2 cellular contexts compared by ENCODE assay signal in the genomic region with DNA sequence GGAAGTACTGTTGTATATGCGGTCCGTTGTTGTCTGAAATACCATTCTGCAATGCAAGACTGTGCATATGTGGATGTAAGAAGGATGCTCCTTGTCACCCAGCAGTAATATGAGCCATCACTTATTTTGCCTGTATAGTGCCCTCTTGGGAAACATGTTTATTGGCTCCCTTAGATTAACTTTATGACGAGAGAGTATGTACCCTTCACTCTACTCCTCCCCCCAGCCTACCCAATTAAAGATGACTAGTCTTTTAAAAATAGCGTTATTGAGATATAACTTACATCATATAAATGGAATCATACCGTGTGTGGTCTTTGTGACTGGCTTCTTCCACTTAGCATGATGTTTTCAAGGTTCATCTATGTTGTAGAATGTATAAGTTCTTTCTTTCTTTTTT.
TF ChIP-seq lines count a peak whose summit lies in the region.

No MANE protein-coding gene starts in this region.

TF ChIP-seq in HEK293, 187 proteins besides CTCF, POLR2A, EP300 and RAD21 (continued from another document and continues in another):
- TF ChIP-seq, protein P1, sequence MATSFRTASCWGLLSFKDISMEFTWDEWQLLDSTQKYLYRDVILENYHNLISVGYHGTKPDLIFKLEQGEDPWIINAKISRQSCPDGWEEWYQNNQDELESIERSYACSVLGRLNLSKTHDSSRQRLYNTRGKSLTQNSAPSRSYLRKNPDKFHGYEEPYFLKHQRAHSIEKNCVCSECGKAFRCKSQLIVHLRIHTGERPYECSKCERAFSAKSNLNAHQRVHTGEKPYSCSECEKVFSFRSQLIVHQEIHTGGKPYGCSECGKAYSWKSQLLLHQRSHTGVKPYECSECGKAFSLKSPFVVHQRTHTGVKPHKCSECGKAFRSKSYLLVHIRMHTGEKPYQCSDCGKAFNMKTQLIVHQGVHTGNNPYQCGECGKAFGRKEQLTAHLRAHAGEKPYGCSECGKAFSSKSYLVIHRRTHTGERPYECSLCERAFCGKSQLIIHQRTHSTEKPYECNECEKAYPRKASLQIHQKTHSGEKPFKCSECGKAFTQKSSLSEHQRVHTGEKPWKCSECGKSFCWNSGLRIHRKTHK (tag by site-specific recombination; IDR thresholded peaks at IDR 0.05) = no peak
- TF ChIP-seq SP2 (tag by site-specific recombination; IDR thresholded peaks at IDR 0.05) (no peak), ZNF214 (tag by site-specific recombination; IDR thresholded peaks at IDR 0.05; ENCODE audit: borderline replicate concordance) (no peak), ZNF112 (tag by site-specific recombination; IDR thresholded peaks at IDR 0.05) (no peak), ZNF248 (tag by site-specific recombination; IDR thresholded peaks at IDR 0.05) (no peak), MYNN (tag by site-specific recombination; IDR thresholded peaks at IDR 0.05; ENCODE audit: borderline replicate concordance) (no peak), ZNF239 (tag by site-specific recombination; IDR thresholded peaks at IDR 0.05) (no peak), ZNF266 (tag by site-specific recombination; IDR thresholded peaks at IDR 0.05; ENCODE audit: low read depth) (no peak), ZNF184 (tag by site-specific recombination; IDR thresholded peaks at IDR 0.05) (no peak), ZNF707 (tag by site-specific recombination; IDR thresholded peaks at IDR 0.05) (no peak)
- TF ChIP-seq, protein P2, sequence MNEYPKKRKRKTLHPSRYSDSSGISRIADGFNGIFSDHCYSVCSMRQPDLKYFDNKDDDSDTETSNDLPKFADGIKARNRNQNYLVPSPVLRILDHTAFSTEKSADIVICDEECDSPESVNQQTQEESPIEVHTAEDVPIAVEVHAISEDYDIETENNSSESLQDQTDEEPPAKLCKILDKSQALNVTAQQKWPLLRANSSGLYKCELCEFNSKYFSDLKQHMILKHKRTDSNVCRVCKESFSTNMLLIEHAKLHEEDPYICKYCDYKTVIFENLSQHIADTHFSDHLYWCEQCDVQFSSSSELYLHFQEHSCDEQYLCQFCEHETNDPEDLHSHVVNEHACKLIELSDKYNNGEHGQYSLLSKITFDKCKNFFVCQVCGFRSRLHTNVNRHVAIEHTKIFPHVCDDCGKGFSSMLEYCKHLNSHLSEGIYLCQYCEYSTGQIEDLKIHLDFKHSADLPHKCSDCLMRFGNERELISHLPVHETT (tag by site-specific recombination; IDR thresholded peaks at IDR 0.05) = peak; percentile 68; the same call in 1 of the 2 replicates
- TF ChIP-seq, protein P3, sequence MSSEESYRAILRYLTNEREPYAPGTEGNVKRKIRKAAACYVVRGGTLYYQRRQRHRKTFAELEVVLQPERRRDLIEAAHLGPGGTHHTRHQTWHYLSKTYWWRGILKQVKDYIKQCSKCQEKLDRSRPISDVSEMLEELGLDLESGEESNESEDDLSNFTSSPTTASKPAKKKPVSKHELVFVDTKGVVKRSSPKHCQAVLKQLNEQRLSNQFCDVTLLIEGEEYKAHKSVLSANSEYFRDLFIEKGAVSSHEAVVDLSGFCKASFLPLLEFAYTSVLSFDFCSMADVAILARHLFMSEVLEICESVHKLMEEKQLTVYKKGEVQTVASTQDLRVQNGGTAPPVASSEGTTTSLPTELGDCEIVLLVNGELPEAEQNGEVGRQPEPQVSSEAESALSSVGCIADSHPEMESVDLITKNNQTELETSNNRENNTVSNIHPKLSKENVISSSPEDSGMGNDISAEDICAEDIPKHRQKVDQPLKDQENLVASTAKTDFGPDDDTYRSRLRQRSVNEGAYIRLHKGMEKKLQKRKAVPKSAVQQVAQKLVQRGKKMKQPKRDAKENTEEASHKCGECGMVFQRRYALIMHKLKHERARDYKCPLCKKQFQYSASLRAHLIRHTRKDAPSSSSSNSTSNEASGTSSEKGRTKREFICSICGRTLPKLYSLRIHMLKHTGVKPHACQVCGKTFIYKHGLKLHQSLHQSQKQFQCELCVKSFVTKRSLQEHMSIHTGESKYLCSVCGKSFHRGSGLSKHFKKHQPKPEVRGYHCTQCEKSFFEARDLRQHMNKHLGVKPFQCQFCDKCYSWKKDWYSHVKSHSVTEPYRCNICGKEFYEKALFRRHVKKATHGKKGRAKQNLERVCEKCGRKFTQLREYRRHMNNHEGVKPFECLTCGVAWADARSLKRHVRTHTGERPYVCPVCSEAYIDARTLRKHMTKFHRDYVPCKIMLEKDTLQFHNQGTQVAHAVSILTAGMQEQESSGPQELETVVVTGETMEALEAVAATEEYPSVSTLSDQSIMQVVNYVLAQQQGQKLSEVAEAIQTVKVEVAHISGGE (tag by site-specific recombination; conservative IDR thresholded peaks at IDR 0.05; ENCODE audit: low read depth) = no peak
- TF ChIP-seq, protein P4, sequence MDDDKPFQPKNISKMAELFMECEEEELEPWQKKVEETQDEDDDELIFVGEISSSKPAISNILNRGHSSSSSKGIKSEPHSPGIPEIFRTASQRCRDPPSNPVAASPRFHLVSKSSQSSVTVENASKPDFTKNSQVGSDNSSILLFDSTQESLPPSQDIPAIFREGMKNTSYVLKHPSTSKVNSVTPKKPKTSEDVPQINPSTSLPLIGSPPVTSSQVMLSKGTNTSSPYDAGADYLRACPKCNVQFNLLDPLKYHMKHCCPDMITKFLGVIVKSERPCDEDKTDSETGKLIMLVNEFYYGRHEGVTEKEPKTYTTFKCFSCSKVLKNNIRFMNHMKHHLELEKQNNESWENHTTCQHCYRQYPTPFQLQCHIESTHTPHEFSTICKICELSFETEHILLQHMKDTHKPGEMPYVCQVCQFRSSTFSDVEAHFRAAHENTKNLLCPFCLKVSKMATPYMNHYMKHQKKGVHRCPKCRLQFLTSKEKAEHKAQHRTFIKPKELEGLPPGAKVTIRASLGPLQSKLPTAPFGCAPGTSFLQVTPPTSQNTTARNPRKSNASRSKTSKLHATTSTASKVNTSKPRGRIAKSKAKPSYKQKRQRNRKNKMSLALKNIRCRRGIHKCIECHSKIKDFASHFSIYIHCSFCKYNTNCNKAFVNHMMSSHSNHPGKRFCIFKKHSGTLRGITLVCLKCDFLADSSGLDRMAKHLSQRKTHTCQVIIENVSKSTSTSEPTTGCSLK (tag by site-specific recombination; IDR thresholded peaks at IDR 0.05) = no peak
- TF ChIP-seq, protein P5, sequence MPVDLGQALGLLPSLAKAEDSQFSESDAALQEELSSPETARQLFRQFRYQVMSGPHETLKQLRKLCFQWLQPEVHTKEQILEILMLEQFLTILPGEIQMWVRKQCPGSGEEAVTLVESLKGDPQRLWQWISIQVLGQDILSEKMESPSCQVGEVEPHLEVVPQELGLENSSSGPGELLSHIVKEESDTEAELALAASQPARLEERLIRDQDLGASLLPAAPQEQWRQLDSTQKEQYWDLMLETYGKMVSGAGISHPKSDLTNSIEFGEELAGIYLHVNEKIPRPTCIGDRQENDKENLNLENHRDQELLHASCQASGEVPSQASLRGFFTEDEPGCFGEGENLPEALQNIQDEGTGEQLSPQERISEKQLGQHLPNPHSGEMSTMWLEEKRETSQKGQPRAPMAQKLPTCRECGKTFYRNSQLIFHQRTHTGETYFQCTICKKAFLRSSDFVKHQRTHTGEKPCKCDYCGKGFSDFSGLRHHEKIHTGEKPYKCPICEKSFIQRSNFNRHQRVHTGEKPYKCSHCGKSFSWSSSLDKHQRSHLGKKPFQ (tag by site-specific recombination; IDR thresholded peaks at IDR 0.05) = peak; percentile 60; the same call in 1 of the 2 replicates

TF ChIP-seq in GM23338, 12 proteins besides CTCF, POLR2A, EP300 and RAD21 (continued from another document):
- TF ChIP-seq, protein P6, sequence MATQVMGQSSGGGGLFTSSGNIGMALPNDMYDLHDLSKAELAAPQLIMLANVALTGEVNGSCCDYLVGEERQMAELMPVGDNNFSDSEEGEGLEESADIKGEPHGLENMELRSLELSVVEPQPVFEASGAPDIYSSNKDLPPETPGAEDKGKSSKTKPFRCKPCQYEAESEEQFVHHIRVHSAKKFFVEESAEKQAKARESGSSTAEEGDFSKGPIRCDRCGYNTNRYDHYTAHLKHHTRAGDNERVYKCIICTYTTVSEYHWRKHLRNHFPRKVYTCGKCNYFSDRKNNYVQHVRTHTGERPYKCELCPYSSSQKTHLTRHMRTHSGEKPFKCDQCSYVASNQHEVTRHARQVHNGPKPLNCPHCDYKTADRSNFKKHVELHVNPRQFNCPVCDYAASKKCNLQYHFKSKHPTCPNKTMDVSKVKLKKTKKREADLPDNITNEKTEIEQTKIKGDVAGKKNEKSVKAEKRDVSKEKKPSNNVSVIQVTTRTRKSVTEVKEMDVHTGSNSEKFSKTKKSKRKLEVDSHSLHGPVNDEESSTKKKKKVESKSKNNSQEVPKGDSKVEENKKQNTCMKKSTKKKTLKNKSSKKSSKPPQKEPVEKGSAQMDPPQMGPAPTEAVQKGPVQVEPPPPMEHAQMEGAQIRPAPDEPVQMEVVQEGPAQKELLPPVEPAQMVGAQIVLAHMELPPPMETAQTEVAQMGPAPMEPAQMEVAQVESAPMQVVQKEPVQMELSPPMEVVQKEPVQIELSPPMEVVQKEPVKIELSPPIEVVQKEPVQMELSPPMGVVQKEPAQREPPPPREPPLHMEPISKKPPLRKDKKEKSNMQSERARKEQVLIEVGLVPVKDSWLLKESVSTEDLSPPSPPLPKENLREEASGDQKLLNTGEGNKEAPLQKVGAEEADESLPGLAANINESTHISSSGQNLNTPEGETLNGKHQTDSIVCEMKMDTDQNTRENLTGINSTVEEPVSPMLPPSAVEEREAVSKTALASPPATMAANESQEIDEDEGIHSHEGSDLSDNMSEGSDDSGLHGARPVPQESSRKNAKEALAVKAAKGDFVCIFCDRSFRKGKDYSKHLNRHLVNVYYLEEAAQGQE (IDR thresholded peaks at IDR 0.05; ENCODE audit: unreplicated experiment) = no peak
- TF ChIP-seq, protein P7, sequence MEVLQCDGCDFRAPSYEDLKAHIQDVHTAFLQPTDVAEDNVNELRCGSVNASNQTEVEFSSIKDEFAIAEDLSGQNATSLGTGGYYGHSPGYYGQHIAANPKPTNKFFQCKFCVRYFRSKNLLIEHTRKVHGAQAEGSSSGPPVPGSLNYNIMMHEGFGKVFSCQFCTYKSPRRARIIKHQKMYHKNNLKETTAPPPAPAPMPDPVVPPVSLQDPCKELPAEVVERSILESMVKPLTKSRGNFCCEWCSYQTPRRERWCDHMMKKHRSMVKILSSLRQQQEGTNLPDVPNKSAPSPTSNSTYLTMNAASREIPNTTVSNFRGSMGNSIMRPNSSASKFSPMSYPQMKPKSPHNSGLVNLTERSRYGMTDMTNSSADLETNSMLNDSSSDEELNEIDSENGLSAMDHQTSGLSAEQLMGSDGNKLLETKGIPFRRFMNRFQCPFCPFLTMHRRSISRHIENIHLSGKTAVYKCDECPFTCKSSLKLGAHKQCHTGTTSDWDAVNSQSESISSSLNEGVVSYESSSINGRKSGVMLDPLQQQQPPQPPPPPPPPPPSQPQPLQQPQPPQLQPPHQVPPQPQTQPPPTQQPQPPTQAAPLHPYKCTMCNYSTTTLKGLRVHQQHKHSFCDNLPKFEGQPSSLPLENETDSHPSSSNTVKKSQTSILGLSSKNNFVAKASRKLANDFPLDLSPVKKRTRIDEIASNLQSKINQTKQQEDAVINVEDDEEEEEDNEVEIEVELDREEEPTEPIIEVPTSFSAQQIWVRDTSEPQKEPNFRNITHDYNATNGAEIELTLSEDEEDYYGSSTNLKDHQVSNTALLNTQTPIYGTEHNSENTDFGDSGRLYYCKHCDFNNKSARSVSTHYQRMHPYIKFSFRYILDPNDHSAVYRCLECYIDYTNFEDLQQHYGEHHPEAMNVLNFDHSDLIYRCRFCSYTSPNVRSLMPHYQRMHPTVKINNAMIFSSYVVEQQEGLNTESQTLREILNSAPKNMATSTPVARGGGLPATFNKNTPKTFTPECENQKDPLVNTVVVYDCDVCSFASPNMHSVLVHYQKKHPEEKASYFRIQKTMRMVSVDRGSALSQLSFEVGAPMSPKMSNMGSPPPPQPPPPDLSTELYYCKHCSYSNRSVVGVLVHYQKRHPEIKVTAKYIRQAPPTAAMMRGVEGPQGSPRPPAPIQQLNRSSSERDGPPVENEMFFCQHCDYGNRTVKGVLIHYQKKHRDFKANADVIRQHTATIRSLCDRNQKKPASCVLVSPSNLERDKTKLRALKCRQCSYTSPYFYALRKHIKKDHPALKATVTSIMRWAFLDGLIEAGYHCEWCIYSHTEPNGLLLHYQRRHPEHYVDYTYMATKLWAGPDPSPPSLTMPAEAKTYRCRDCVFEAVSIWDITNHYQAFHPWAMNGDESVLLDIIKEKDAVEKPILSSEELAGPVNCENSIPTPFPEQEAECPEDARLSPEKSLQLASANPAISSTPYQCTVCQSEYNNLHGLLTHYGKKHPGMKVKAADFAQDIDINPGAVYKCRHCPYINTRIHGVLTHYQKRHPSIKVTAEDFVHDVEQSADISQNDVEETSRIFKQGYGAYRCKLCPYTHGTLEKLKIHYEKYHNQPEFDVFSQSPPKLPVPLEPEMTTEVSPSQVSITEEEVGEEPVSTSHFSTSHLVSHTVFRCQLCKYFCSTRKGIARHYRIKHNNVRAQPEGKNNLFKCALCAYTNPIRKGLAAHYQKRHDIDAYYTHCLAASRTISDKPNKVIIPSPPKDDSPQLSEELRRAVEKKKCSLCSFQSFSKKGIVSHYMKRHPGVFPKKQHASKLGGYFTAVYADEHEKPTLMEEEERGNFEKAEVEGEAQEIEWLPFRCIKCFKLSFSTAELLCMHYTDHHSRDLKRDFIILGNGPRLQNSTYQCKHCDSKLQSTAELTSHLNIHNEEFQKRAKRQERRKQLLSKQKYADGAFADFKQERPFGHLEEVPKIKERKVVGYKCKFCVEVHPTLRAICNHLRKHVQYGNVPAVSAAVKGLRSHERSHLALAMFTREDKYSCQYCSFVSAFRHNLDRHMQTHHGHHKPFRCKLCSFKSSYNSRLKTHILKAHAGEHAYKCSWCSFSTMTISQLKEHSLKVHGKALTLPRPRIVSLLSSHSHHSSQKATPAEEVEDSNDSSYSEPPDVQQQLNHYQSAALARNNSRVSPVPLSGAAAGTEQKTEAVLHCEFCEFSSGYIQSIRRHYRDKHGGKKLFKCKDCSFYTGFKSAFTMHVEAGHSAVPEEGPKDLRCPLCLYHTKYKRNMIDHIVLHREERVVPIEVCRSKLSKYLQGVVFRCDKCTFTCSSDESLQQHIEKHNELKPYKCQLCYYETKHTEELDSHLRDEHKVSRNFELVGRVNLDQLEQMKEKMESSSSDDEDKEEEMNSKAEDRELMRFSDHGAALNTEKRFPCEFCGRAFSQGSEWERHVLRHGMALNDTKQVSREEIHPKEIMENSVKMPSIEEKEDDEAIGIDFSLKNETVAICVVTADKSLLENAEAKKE (CRISPR knock-in tag; IDR thresholded peaks at IDR 0.05) = no peak
- TF ChIP-seq POLR2AphosphoS5 (IDR thresholded peaks at IDR 0.05; ENCODE audit: low read depth) (no peak), NANOG (IDR thresholded peaks at IDR 0.05; ENCODE audit: borderline replicate concordance) (no peak)
